Comparison of ENCODE assay signal across 8 cellular contexts in the genomic region with DNA sequence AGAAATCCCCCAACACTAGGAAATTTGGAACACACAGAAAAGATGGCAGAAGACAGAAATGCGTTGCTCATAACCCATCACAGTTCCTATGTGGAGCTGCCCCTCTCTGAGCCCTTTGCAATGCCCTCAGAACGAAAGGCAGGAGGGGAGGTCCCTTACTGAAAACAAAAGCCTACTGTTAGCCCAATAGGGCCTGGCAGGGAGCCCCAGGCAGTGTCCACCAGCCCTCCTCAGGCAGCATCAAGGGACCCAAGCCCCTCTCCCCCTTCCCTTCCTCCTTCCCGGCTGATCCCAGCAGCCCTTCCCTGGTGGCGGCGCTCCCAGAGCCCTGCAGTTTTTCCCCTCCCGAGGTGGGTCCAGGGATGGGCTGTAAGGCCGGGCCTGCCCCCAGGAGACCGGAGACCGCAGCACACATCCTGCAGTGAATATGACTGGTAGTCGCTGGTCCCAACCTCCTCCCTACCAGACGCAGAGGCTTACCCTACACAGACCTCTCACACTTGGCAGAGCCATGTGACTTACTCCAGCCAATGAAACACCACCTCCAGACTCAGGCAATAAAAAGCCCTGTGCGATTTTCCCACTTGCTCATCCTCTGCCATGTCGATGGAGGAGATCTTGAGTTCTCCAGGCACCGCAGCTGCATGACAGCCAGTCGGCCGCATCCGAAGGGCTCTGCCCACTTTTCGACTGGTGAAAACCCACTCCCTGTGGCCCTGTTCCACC. TPM values are rescaled to one million over a fixed set of nuclear protein-coding genes. Genes with fewer than 3 reads are reported as not detected.
DNase-seq lines count a peak whose midpoint lies in the region; ATAC-seq, FAIRE-seq and TF ChIP-seq lines count a peak whose summit lies in the region.

No MANE protein-coding gene starts in this region.

- H3K4me1 Mint-ChIP-seq in WTC11 = peaks cover 17% of the 10 kb centered on the region

- peak; percentile 73 for ATAC-seq in GM19035 (IDR thresholded peaks at IDR 0.05; ENCODE audit: unreplicated experiment)
- peak; percentile 66 for ATAC-seq in HG02973 (IDR thresholded peaks at IDR 0.05; ENCODE audit: unreplicated experiment)
- peak; percentile 96 for ATAC-seq in WTC11

- DNase-seq in WTC11 (ENCODE audit: low spot score) (peak; percentile 38), germinal center (ENCODE audit: low spot score) (peak; percentile 90), cerebellar cortex (ENCODE audit: low spot score) (no peak), RCC 7860 (ENCODE audit: low spot score) (no peak), middle frontal gyrus (ENCODE audit: extremely low spot score, low spot score) (no peak)
- peak; percentile 55 for DNase-seq in stimulated activated naive CD4-positive, alpha-beta T cell treated with Interleukin-2 at 50 U/mL for 16 hours (lab: John Stamatoyannopoulos, UW)

- peaks cover 10% of the 10 kb centered on the region for H3K9me3 Mint-ChIP-seq in WTC11

- no peaks in the 10 kb centered on the region for H3K36me3 Mint-ChIP-seq in WTC11

- no peaks in the 10 kb centered on the region; the same call in 1 of the 2 replicates for H3K27me3 Mint-ChIP-seq in WTC11 (ENCODE audit: low read depth)

- FAIRE-seq in RCC 7860 (lab: Jason Lieb, UNC) = no peak

- H3K4me3 Mint-ChIP-seq in WTC11 = no peak overlapping the region

- H3K27ac Mint-ChIP-seq in WTC11 = no peak overlapping the region

- CTCF ChIA-PET in WTC11 (lab: Charles Lee) = interaction anchor here (1.0 to 2.1 kb wide), 2 partner anchors 12 to 48 kb away, joined by 3 to 4 read pairs; a partner anchor contains a TSS

- TF ChIP-seq CTCF in WTC11 (IDR thresholded peaks at IDR 0.05) = no peak

- POLR2A ChIA-PET in WTC11 (lab: Charles Lee) = no interaction called here

TF ChIP-seq in WTC11, 78 proteins besides CTCF, POLR2A, EP300 and RAD21:
- TF ChIP-seq, protein P1, sequence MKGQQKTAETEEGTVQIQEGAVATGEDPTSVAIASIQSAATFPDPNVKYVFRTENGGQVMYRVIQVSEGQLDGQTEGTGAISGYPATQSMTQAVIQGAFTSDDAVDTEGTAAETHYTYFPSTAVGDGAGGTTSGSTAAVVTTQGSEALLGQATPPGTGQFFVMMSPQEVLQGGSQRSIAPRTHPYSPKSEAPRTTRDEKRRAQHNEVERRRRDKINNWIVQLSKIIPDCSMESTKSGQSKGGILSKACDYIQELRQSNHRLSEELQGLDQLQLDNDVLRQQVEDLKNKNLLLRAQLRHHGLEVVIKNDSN (CRISPR knock-in tag; IDR thresholded peaks at IDR 0.05) = peak; percentile 86
- TF ChIP-seq NFYB (CRISPR knock-in tag; conservative IDR thresholded peaks at IDR 0.05; ENCODE audit: low read depth) = peak; percentile 52
- TF ChIP-seq, protein P2, sequence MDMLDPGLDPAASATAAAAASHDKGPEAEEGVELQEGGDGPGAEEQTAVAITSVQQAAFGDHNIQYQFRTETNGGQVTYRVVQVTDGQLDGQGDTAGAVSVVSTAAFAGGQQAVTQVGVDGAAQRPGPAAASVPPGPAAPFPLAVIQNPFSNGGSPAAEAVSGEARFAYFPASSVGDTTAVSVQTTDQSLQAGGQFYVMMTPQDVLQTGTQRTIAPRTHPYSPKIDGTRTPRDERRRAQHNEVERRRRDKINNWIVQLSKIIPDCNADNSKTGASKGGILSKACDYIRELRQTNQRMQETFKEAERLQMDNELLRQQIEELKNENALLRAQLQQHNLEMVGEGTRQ (CRISPR knock-in tag; IDR thresholded peaks at IDR 0.05) = peak; percentile 88
- no peak for TF ChIP-seq ELF4 (CRISPR knock-in tag; IDR thresholded peaks at IDR 0.05; ENCODE audit: low read depth)

RNA-seq across cellular contexts. Expression of a gene that starts 19.4 kb away (rescaled TPM):
- total RNA-seq in WTC11 (2021) = 4.7 to 6.8 TPM (median 5.8 TPM) in 3 replicates

RNA-seq across cellular contexts. Expression of a gene that starts 26.3 kb away (rescaled TPM):
- 0.69 to 1.4 TPM (median 0.79 TPM) in 3 replicates for total RNA-seq in WTC11 (2021)

RNA-seq across cellular contexts. Expression of a gene that starts 44.0 kb away (rescaled TPM):
- total RNA-seq in WTC11 (2021) = 199 to 217 TPM (median 201 TPM) in 3 replicates

RNA-seq across cellular contexts. Expression of a gene that starts 48.3 kb away (rescaled TPM):
- total RNA-seq in WTC11 (2021) = 4.7 to 6.3 TPM (median 5.8 TPM) in 3 replicates

Comparison
In these comparisons a context has a peak if more than half of its experiments do, and no peak if none do; other contexts are left out.
1. DNase-seq: peak in WTC11 (single experiment), germinal center (single experiment) and stimulated activated naive CD4-positive, alpha-beta T cell treated with Interleukin-2 at 50 U/mL for 16 hours (single experiment); none in cerebellar cortex (single experiment), RCC 7860 (single experiment) and middle frontal gyrus (single experiment).
2. Peak in every context shown above with its lines, with median percentiles within 50 percentile points of each other: ATAC-seq.